1 cellular context compared by ENCODE assay signal in the genomic region with DNA sequence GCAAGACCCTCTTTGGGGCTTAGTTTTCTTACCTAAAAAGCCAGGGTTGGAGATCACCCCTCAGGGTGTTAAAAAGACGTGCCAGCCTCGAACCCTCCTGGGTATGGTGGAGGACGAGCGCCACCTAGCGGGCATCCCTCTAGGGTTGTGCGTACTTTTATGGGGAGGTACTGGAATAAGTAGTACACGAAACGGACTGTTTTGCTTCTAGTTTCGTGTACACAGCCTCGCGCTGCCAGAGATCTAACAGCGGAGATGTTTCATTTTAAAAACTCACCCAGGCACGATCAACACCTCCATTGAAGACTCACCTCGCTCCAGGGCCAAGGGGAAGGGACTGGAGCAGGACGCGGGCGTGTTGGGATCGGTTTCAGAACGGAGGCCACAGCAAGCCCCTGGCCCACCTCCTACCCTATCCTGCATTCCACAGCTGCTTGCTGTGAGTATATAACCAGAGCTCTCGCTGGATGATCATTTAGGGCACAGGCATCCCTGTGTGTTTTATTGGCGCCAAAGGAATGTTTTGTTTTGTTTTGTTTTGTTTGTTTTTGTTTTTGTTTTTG.
A peak's percentile ranks its signal among the peaks of the same experiment; 100 is the strongest.
TF ChIP-seq lines count a peak whose summit lies in the region.

No MANE protein-coding gene starts in this region.

TF ChIP-seq in H1, 55 proteins besides CTCF, POLR2A, EP300 and RAD21:
- TF ChIP-seq, protein P1, sequence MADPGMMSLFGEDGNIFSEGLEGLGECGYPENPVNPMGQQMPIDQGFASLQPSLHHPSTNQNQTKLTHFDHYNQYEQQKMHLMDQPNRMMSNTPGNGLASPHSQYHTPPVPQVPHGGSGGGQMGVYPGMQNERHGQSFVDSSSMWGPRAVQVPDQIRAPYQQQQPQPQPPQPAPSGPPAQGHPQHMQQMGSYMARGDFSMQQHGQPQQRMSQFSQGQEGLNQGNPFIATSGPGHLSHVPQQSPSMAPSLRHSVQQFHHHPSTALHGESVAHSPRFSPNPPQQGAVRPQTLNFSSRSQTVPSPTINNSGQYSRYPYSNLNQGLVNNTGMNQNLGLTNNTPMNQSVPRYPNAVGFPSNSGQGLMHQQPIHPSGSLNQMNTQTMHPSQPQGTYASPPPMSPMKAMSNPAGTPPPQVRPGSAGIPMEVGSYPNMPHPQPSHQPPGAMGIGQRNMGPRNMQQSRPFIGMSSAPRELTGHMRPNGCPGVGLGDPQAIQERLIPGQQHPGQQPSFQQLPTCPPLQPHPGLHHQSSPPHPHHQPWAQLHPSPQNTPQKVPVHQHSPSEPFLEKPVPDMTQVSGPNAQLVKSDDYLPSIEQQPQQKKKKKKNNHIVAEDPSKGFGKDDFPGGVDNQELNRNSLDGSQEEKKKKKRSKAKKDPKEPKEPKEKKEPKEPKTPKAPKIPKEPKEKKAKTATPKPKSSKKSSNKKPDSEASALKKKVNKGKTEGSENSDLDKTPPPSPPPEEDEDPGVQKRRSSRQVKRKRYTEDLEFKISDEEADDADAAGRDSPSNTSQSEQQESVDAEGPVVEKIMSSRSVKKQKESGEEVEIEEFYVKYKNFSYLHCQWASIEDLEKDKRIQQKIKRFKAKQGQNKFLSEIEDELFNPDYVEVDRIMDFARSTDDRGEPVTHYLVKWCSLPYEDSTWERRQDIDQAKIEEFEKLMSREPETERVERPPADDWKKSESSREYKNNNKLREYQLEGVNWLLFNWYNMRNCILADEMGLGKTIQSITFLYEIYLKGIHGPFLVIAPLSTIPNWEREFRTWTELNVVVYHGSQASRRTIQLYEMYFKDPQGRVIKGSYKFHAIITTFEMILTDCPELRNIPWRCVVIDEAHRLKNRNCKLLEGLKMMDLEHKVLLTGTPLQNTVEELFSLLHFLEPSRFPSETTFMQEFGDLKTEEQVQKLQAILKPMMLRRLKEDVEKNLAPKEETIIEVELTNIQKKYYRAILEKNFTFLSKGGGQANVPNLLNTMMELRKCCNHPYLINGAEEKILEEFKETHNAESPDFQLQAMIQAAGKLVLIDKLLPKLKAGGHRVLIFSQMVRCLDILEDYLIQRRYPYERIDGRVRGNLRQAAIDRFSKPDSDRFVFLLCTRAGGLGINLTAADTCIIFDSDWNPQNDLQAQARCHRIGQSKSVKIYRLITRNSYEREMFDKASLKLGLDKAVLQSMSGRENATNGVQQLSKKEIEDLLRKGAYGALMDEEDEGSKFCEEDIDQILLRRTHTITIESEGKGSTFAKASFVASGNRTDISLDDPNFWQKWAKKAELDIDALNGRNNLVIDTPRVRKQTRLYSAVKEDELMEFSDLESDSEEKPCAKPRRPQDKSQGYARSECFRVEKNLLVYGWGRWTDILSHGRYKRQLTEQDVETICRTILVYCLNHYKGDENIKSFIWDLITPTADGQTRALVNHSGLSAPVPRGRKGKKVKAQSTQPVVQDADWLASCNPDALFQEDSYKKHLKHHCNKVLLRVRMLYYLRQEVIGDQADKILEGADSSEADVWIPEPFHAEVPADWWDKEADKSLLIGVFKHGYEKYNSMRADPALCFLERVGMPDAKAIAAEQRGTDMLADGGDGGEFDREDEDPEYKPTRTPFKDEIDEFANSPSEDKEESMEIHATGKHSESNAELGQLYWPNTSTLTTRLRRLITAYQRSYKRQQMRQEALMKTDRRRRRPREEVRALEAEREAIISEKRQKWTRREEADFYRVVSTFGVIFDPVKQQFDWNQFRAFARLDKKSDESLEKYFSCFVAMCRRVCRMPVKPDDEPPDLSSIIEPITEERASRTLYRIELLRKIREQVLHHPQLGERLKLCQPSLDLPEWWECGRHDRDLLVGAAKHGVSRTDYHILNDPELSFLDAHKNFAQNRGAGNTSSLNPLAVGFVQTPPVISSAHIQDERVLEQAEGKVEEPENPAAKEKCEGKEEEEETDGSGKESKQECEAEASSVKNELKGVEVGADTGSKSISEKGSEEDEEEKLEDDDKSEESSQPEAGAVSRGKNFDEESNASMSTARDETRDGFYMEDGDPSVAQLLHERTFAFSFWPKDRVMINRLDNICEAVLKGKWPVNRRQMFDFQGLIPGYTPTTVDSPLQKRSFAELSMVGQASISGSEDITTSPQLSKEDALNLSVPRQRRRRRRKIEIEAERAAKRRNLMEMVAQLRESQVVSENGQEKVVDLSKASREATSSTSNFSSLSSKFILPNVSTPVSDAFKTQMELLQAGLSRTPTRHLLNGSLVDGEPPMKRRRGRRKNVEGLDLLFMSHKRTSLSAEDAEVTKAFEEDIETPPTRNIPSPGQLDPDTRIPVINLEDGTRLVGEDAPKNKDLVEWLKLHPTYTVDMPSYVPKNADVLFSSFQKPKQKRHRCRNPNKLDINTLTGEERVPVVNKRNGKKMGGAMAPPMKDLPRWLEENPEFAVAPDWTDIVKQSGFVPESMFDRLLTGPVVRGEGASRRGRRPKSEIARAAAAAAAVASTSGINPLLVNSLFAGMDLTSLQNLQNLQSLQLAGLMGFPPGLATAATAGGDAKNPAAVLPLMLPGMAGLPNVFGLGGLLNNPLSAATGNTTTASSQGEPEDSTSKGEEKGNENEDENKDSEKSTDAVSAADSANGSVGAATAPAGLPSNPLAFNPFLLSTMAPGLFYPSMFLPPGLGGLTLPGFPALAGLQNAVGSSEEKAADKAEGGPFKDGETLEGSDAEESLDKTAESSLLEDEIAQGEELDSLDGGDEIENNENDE (IDR thresholded peaks at IDR 0.05; ENCODE audit: insufficient replicate concordance, low read length) = no peak
- TF ChIP-seq ASH2L (IDR thresholded peaks at IDR 0.05; ENCODE audit: low read length) = peak; percentile 64
- TF ChIP-seq POLR2AphosphoS5 (IDR thresholded peaks at IDR 0.05; ENCODE audit: low read depth, low read length) = peak; percentile 49; the same call in 1 of the 2 replicates
- TF ChIP-seq, protein P2, sequence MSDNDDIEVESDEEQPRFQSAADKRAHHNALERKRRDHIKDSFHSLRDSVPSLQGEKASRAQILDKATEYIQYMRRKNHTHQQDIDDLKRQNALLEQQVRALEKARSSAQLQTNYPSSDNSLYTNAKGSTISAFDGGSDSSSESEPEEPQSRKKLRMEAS (IDR thresholded peaks at IDR 0.05) = 0 out of 2 replicates have a peak, but pooled peaks have one; percentile 28
- TF ChIP-seq CTBP2 (IDR thresholded peaks at IDR 0.05; ENCODE audit: borderline replicate concordance, insufficient read depth, insufficient read length, low read length) = no peak
- no peak for TF ChIP-seq GABPA (IDR thresholded peaks at IDR 0.05; ENCODE audit: borderline replicate concordance, insufficient read depth, low read length)
- TF ChIP-seq, protein P3, sequence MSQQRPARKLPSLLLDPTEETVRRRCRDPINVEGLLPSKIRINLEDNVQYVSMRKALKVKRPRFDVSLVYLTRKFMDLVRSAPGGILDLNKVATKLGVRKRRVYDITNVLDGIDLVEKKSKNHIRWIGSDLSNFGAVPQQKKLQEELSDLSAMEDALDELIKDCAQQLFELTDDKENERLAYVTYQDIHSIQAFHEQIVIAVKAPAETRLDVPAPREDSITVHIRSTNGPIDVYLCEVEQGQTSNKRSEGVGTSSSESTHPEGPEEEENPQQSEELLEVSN (IDR thresholded peaks at IDR 0.05) = no peak
- peak; percentile 40; the same call in 1 of the 2 replicates for TF ChIP-seq TEAD4 (IDR thresholded peaks at IDR 0.05; ENCODE audit: low read depth, low read length)
- TF ChIP-seq KDM5A (IDR thresholded peaks at IDR 0.05; ENCODE audit: low read length) = peak; percentile 60; the same call in 1 of the 2 replicates
- TF ChIP-seq, protein P4, sequence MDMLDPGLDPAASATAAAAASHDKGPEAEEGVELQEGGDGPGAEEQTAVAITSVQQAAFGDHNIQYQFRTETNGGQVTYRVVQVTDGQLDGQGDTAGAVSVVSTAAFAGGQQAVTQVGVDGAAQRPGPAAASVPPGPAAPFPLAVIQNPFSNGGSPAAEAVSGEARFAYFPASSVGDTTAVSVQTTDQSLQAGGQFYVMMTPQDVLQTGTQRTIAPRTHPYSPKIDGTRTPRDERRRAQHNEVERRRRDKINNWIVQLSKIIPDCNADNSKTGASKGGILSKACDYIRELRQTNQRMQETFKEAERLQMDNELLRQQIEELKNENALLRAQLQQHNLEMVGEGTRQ (IDR thresholded peaks at IDR 0.05; ENCODE audit: low read length) = no peak
- TF ChIP-seq KDM4A (IDR thresholded peaks at IDR 0.05; ENCODE audit: low read depth, low read length, severe bottlenecking) = peak; percentile 43
- peak; percentile 80; the same call in 1 of the 2 replicates for TF ChIP-seq KDM1A (IDR thresholded peaks at IDR 0.05; ENCODE audit: borderline replicate concordance, low read length)
- peak; percentile 39; the same call in 1 of the 2 replicates for TF ChIP-seq TBP (IDR thresholded peaks at IDR 0.05; ENCODE audit: low read depth, low read length)
- no peak for TF ChIP-seq JUND (IDR thresholded peaks at IDR 0.05; ENCODE audit: low read length)
- no peak for TF ChIP-seq SUZ12 (IDR thresholded peaks at IDR 0.05; ENCODE audit: low read length)
- TF ChIP-seq SP4 (IDR thresholded peaks at IDR 0.05; ENCODE audit: low read length) = no peak
